ENCODE assay signal across 20 cellular contexts in the genomic region with DNA sequence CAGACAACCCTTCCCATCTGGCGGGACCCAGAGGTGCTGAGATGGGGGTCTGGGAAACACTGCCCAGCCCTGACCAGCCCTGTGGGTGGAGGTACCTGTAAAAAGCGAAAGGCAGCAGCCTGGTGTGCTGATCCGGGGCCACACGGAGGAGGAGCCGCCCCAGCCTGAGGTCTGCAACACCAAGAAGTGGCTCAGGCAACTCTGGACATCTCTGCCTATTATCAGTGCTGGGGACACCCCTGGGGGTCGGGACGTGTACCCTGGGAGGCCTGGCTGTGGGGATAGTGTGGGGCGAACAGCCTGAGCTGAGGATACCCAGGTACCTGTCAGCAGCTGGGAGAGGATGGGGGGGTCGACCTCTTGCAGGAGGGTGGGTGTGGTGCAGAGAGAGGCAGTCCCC. TPM values are rescaled to one million over a fixed set of nuclear protein-coding genes. Genes with fewer than 3 reads are reported as not detected.
A peak's percentile ranks its signal among the peaks of the same experiment; 100 is the strongest.
DNase-seq lines count a peak whose midpoint lies in the region; ATAC-seq and TF ChIP-seq lines count a peak whose summit lies in the region.
"Had no signal": no experiment of that assay in that cellular context is flagged by ENCODE, and none has a peak within 500 bp of the region (broad histone marks: within the 10 kb centered on the region; RNA-seq: fewer than 3 reads in every experiment).

No MANE protein-coding gene starts in this region.

- no peak overlapping the region for H3K4me3 Mint-ChIP-seq in activated CD8-positive, alpha-beta T cell treated with anti-CD3 and anti-CD28 coated beads, Interleukin-2, amount 10 ng/mL, durations not matched to agents 7 days and 5 days
- H3K4me3 Mint-ChIP-seq in activated CD8-positive, alpha-beta T cell treated with anti-CD3 and anti-CD28 coated beads for 36 hours = no peak overlapping the region
- H3K4me3 Mint-ChIP-seq in activated naive CD8-positive, alpha-beta T cell treated with anti-CD3 and anti-CD28 coated beads, Interleukin-2, amount 50 U/mL, for 24 hours = peak overlapping the region; percentile 6
- no peak overlapping the region for H3K4me3 Mint-ChIP-seq in stimulated activated effector memory CD8-positive, alpha-beta T cell treated with anti-CD3 and anti-CD28 coated beads, Interleukin-12 subunit alpha, Interleukin-12 subunit beta, amount 100 ng/mL, for 72 hours
- H3K4me3 Mint-ChIP-seq in activated T-helper 2 cell treated with anti-CD3 and anti-CD28 coated beads, Interferon-gamma antibody, Interleukin-2, Interleukin-4, amounts not matched to agents 10 μg/mL and 5 μg/mL and 100 μg/mL, durations not matched to agents 14 hours and 24 hours and 36 hours (ENCODE audit: low read depth) = no peak overlapping the region
- H3K4me3 Mint-ChIP-seq: CD14-positive monocyte had no signal

- no peak overlapping the region for H3K27ac ChIP-seq in hepatocyte
- H3K27ac ChIP-seq in right atrium auricular region = no peak overlapping the region
- H3K27ac ChIP-seq: KMS-11, PC-9, SK-N-MC had no signal

- H3K27me3 ChIP-seq in hepatocyte (no peaks in the 10 kb centered on the region), right atrium auricular region (no peaks in the 10 kb centered on the region)

- DNase-seq in activated CD8-positive, alpha-beta T cell treated with anti-CD3 and anti-CD28 coated beads, Interleukin-2, amount 10 ng/mL, durations not matched to agents 7 days and 5 days = no peak
- no peak for DNase-seq in activated CD8-positive, alpha-beta T cell treated with anti-CD3 and anti-CD28 coated beads for 36 hours
- DNase-seq in activated naive CD8-positive, alpha-beta T cell treated with anti-CD3 and anti-CD28 coated beads, Interleukin-2, amount 50 U/mL, for 24 hours = no peak
- no peak for DNase-seq in stimulated activated effector memory CD8-positive, alpha-beta T cell treated with anti-CD3 and anti-CD28 coated beads, Interleukin-12 subunit alpha, Interleukin-12 subunit beta, amount 100 ng/mL, for 72 hours (ENCODE audit: low spot score in 2 of 2)
- no peak for DNase-seq in activated T-helper 2 cell treated with anti-CD3 and anti-CD28 coated beads, Interferon-gamma antibody, Interleukin-2, Interleukin-4, amounts not matched to agents 10 μg/mL and 5 μg/mL and 100 μg/mL, durations not matched to agents 14 hours and 24 hours and 36 hours (ENCODE audit: low spot score)
- no peak for DNase-seq in hepatocyte (ENCODE audit: low spot score)
- no peak for DNase-seq in right atrium auricular region (ENCODE audit: low spot score)
- DNase-seq: Calu3, DMS79, MM.1S, NCI-H1105, NCI-H1694 treated with DMSO at 0.1 percent for 48 hours, NCI-H446 treated with DMSO at 0.1 percent for 48 hours, NCI-H774, PC-9 had no signal

- no peaks in the 10 kb centered on the region for H3K9me3 Mint-ChIP-seq in activated CD8-positive, alpha-beta T cell treated with anti-CD3 and anti-CD28 coated beads, Interleukin-2, amount 10 ng/mL, durations not matched to agents 7 days and 5 days (ENCODE audit: insufficient read depth)
- H3K9me3 Mint-ChIP-seq in activated CD8-positive, alpha-beta T cell treated with anti-CD3 and anti-CD28 coated beads for 36 hours = no peaks in the 10 kb centered on the region
- no peaks in the 10 kb centered on the region for H3K9me3 Mint-ChIP-seq in activated naive CD8-positive, alpha-beta T cell treated with anti-CD3 and anti-CD28 coated beads, Interleukin-2, amount 50 U/mL, for 24 hours
- no peaks in the 10 kb centered on the region for H3K9me3 Mint-ChIP-seq in stimulated activated effector memory CD8-positive, alpha-beta T cell treated with anti-CD3 and anti-CD28 coated beads, Interleukin-12 subunit alpha, Interleukin-12 subunit beta, amount 100 ng/mL, for 72 hours
- H3K9me3 Mint-ChIP-seq in activated T-helper 2 cell treated with anti-CD3 and anti-CD28 coated beads, Interferon-gamma antibody, Interleukin-2, Interleukin-4, amounts not matched to agents 10 μg/mL and 5 μg/mL and 100 μg/mL, durations not matched to agents 14 hours and 24 hours and 36 hours = no peaks in the 10 kb centered on the region
- H3K9me3 Mint-ChIP-seq: CD14-positive monocyte had no signal

- H3K4me2 ChIP-seq in hepatocyte = no peak overlapping the region
- H3K4me2 ChIP-seq: KMS-11, PC-9 had no signal

- H3K36me3 ChIP-seq in hepatocyte (replicated peaks; ENCODE audit: insufficient read depth, low read depth) (no peaks in the 10 kb centered on the region), right atrium auricular region (peaks cover 69% of the 10 kb centered on the region)

- H3K9me2 ChIP-seq in hepatocyte (replicated peaks; ENCODE audit: insufficient read depth) = no peaks in the 10 kb centered on the region

- H3K9me3 ChIP-seq in hepatocyte (ENCODE audit: low read depth) (no peaks in the 10 kb centered on the region), right atrium auricular region (no peaks in the 10 kb centered on the region)

- H2AFZ ChIP-seq in hepatocyte = no peak overlapping the region
- H2AFZ ChIP-seq: PC-9 had no signal

- peaks cover 28% of the 10 kb centered on the region for H3K4me1 Mint-ChIP-seq in activated CD8-positive, alpha-beta T cell treated with anti-CD3 and anti-CD28 coated beads, Interleukin-2, amount 10 ng/mL, durations not matched to agents 7 days and 5 days (ENCODE audit: low read depth)
- peaks cover 33% of the 10 kb centered on the region for H3K4me1 Mint-ChIP-seq in activated CD8-positive, alpha-beta T cell treated with anti-CD3 and anti-CD28 coated beads for 36 hours (ENCODE audit: low read depth)
- H3K4me1 Mint-ChIP-seq in activated naive CD8-positive, alpha-beta T cell treated with anti-CD3 and anti-CD28 coated beads, Interleukin-2, amount 50 U/mL, for 24 hours = peaks cover 23% of the 10 kb centered on the region
- H3K4me1 Mint-ChIP-seq in stimulated activated effector memory CD8-positive, alpha-beta T cell treated with anti-CD3 and anti-CD28 coated beads, Interleukin-12 subunit alpha, Interleukin-12 subunit beta, amount 100 ng/mL, for 72 hours = peaks cover 38% of the 10 kb centered on the region
- H3K4me1 Mint-ChIP-seq in activated T-helper 2 cell treated with anti-CD3 and anti-CD28 coated beads, Interferon-gamma antibody, Interleukin-2, Interleukin-4, amounts not matched to agents 10 μg/mL and 5 μg/mL and 100 μg/mL, durations not matched to agents 14 hours and 24 hours and 36 hours (ENCODE audit: low read depth) = peaks cover 15% of the 10 kb centered on the region

- no peak for ATAC-seq in activated CD8-positive, alpha-beta T cell treated with anti-CD3 and anti-CD28 coated beads, Interleukin-2, amount 10 ng/mL, durations not matched to agents 7 days and 5 days
- no peak for ATAC-seq in activated CD8-positive, alpha-beta T cell treated with anti-CD3 and anti-CD28 coated beads for 36 hours
- no peak for ATAC-seq in activated naive CD8-positive, alpha-beta T cell treated with anti-CD3 and anti-CD28 coated beads, Interleukin-2, amount 50 U/mL, for 24 hours
- ATAC-seq in stimulated activated effector memory CD8-positive, alpha-beta T cell treated with anti-CD3 and anti-CD28 coated beads, Interleukin-12 subunit alpha, Interleukin-12 subunit beta, amount 100 ng/mL, for 72 hours = no peak
- ATAC-seq: Right ventricle myocardium inferior had no signal

- CTCF ChIA-PET in activated CD8-positive, alpha-beta T cell treated with anti-CD3 and anti-CD28 coated beads, Interleukin-2, amount 10 ng/mL, durations not matched to agents 7 days and 5 days (lab: Charles Lee) = no interaction called here
- CTCF ChIA-PET in activated CD8-positive, alpha-beta T cell treated with anti-CD3 and anti-CD28 coated beads for 36 hours (lab: Charles Lee) = interaction anchor here (0.9 to 4.8 kb wide), 3 partner anchors 15 to 54 kb away, joined by 5 to 21 read pairs (median 5); no protein-coding TSS in a partner anchor

- WGBS in hepatocyte (ENCODE audit: low lambda C conversion rate, missing lambda C conversion rate) = 96% methylated on average over 9 of the region's 9 CpGs

- TF ChIP-seq POLR2A in GM15510 (IDR thresholded peaks at IDR 0.05; ENCODE audit: borderline replicate concordance, extremely low read depth, insufficient read length) = peak; percentile 8

- peaks cover 75% of the 10 kb centered on the region for H3K36me3 Mint-ChIP-seq in activated CD8-positive, alpha-beta T cell treated with anti-CD3 and anti-CD28 coated beads, Interleukin-2, amount 10 ng/mL, durations not matched to agents 7 days and 5 days (ENCODE audit: low read depth)
- peaks cover 50% of the 10 kb centered on the region for H3K36me3 Mint-ChIP-seq in activated CD8-positive, alpha-beta T cell treated with anti-CD3 and anti-CD28 coated beads for 36 hours (ENCODE audit: low read depth)
- H3K36me3 Mint-ChIP-seq in activated naive CD8-positive, alpha-beta T cell treated with anti-CD3 and anti-CD28 coated beads, Interleukin-2, amount 50 U/mL, for 24 hours (ENCODE audit: low read depth) = peaks cover 53% of the 10 kb centered on the region
- H3K36me3 Mint-ChIP-seq in stimulated activated effector memory CD8-positive, alpha-beta T cell treated with anti-CD3 and anti-CD28 coated beads, Interleukin-12 subunit alpha, Interleukin-12 subunit beta, amount 100 ng/mL, for 72 hours = peaks cover 100% of the 10 kb centered on the region
- H3K36me3 Mint-ChIP-seq in activated T-helper 2 cell treated with anti-CD3 and anti-CD28 coated beads, Interferon-gamma antibody, Interleukin-2, Interleukin-4, amounts not matched to agents 10 μg/mL and 5 μg/mL and 100 μg/mL, durations not matched to agents 14 hours and 24 hours and 36 hours (ENCODE audit: low read depth) = peaks cover 84% of the 10 kb centered on the region

- H3K27ac Mint-ChIP-seq in activated CD8-positive, alpha-beta T cell treated with anti-CD3 and anti-CD28 coated beads, Interleukin-2, amount 10 ng/mL, durations not matched to agents 7 days and 5 days = peak overlapping the region; percentile 16
- no peak overlapping the region for H3K27ac Mint-ChIP-seq in activated CD8-positive, alpha-beta T cell treated with anti-CD3 and anti-CD28 coated beads for 36 hours
- H3K27ac Mint-ChIP-seq in activated naive CD8-positive, alpha-beta T cell treated with anti-CD3 and anti-CD28 coated beads, Interleukin-2, amount 50 U/mL, for 24 hours = no peak overlapping the region
- H3K27ac Mint-ChIP-seq in stimulated activated effector memory CD8-positive, alpha-beta T cell treated with anti-CD3 and anti-CD28 coated beads, Interleukin-12 subunit alpha, Interleukin-12 subunit beta, amount 100 ng/mL, for 72 hours = peak overlapping the region; percentile 32
- H3K27ac Mint-ChIP-seq in activated T-helper 2 cell treated with anti-CD3 and anti-CD28 coated beads, Interferon-gamma antibody, Interleukin-2, Interleukin-4, amounts not matched to agents 10 μg/mL and 5 μg/mL and 100 μg/mL, durations not matched to agents 14 hours and 24 hours and 36 hours = no peak overlapping the region

- no peaks in the 10 kb centered on the region for H4K20me1 ChIP-seq in hepatocyte (ENCODE audit: insufficient read depth, poor library complexity, severe bottlenecking)

- intact Hi-C loops in activated CD8-positive, alpha-beta T cell treated with anti-CD3 and anti-CD28 coated beads for 36 hours (cut with micrococcal nuclease) = no loop called here
- intact Hi-C loops in activated T-helper 2 cell treated with anti-CD3 and anti-CD28 coated beads, Interferon-gamma antibody, Interleukin-2, Interleukin-4, amounts not matched to agents 10 μg/mL and 5 μg/mL and 100 μg/mL, durations not matched to agents 14 hours and 24 hours and 36 hours (cut with micrococcal nuclease) = no loop called here

- H3K79me2 ChIP-seq in hepatocyte = no peaks in the 10 kb centered on the region

- H3K4me3 ChIP-seq in hepatocyte = no peak overlapping the region
- no peak overlapping the region for H3K4me3 ChIP-seq in right atrium auricular region
- H3K4me3 ChIP-seq: PC-9, SK-N-MC had no signal

- H3K27me3 Mint-ChIP-seq in activated CD8-positive, alpha-beta T cell treated with anti-CD3 and anti-CD28 coated beads, Interleukin-2, amount 10 ng/mL, durations not matched to agents 7 days and 5 days (ENCODE audit: low read depth) = no peaks in the 10 kb centered on the region
- H3K27me3 Mint-ChIP-seq in activated CD8-positive, alpha-beta T cell treated with anti-CD3 and anti-CD28 coated beads for 36 hours = no peaks in the 10 kb centered on the region
- H3K27me3 Mint-ChIP-seq in activated naive CD8-positive, alpha-beta T cell treated with anti-CD3 and anti-CD28 coated beads, Interleukin-2, amount 50 U/mL, for 24 hours = no peaks in the 10 kb centered on the region
- no peaks in the 10 kb centered on the region for H3K27me3 Mint-ChIP-seq in activated T-helper 2 cell treated with anti-CD3 and anti-CD28 coated beads, Interferon-gamma antibody, Interleukin-2, Interleukin-4, amounts not matched to agents 10 μg/mL and 5 μg/mL and 100 μg/mL, durations not matched to agents 14 hours and 24 hours and 36 hours (ENCODE audit: low read depth)

- H3K4me1 ChIP-seq in hepatocyte (ENCODE audit: insufficient read depth) (no peaks in the 10 kb centered on the region), right atrium auricular region (no peaks in the 10 kb centered on the region)

- POLR2A ChIA-PET in activated CD8-positive, alpha-beta T cell treated with anti-CD3 and anti-CD28 coated beads, Interleukin-2, amount 10 ng/mL, durations not matched to agents 7 days and 5 days (lab: Charles Lee) = interaction anchor here (1.2 to 7.6 kb wide), 4 partner anchors 8 to 33 kb away, joined by 4 to 42 read pairs (median 6); no protein-coding TSS in a partner anchor
- POLR2A ChIA-PET in activated CD8-positive, alpha-beta T cell treated with anti-CD3 and anti-CD28 coated beads for 36 hours (lab: Charles Lee) = interaction anchor here (0.6 to 3.0 kb wide), 7 partner anchors 10 to 71 kb away, joined by 3 to 18 read pairs (median 4); a partner anchor contains a TSS

- no peak for TF ChIP-seq CTCF in activated CD8-positive, alpha-beta T cell treated with anti-CD3 and anti-CD28 coated beads for 36 hours (IDR thresholded peaks at IDR 0.05)
- TF ChIP-seq CTCF in hepatocyte (IDR thresholded peaks at IDR 0.05; ENCODE audit: poor library complexity) = no peak
- no peak for TF ChIP-seq CTCF in right atrium auricular region (IDR thresholded peaks at IDR 0.05)

RNA-seq across cellular contexts. Expression of a gene that starts 18.0 kb away (rescaled TPM):
- 10 to 100 TPM; 67.5 to 69.6 TPM for total RNA-seq in activated CD8-positive, alpha-beta T cell treated with anti-CD3 and anti-CD28 coated beads, Interleukin-2, amount 10 ng/mL, durations not matched to agents 7 days and 5 days
- total RNA-seq in activated CD8-positive, alpha-beta T cell treated with anti-CD3 and anti-CD28 coated beads for 36 hours = 10 to 100 TPM; 24.6 to 27.9 TPM
- total RNA-seq in activated T-helper 2 cell treated with anti-CD3 and anti-CD28 coated beads, Interferon-gamma antibody, Interleukin-2, Interleukin-4, amounts not matched to agents 10 μg/mL and 5 μg/mL and 100 μg/mL, durations not matched to agents 14 hours and 24 hours and 36 hours = 34.4 and 35.5 TPM in 2 replicates
- total RNA-seq in hepatocyte (8.4 and 23.2 TPM in 2 replicates), right atrium auricular region (10 to 100 TPM; 10.0 to 11.1 TPM)
- 15.0 and 18.3 TPM in 2 replicates for polyA plus RNA-seq in hepatocyte

RNA-seq across cellular contexts. Expression of a gene that starts 18.7 kb away (rescaled TPM):
- total RNA-seq in activated CD8-positive, alpha-beta T cell treated with anti-CD3 and anti-CD28 coated beads, Interleukin-2, amount 10 ng/mL, durations not matched to agents 7 days and 5 days = 1 to 10 TPM; 6.6 to 7.5 TPM
- 1 to 10 TPM; 1.5 to 1.6 TPM for total RNA-seq in activated CD8-positive, alpha-beta T cell treated with anti-CD3 and anti-CD28 coated beads for 36 hours
- total RNA-seq in activated T-helper 2 cell treated with anti-CD3 and anti-CD28 coated beads, Interferon-gamma antibody, Interleukin-2, Interleukin-4, amounts not matched to agents 10 μg/mL and 5 μg/mL and 100 μg/mL, durations not matched to agents 14 hours and 24 hours and 36 hours = 4.6 and 4.8 TPM in 2 replicates
- 8.0 and 13.8 TPM in 2 replicates for total RNA-seq in hepatocyte
- 25.5 and 30.2 TPM in 2 replicates for polyA plus RNA-seq in hepatocyte
- 10 to 100 TPM in 1 of 2 donors, 1 to 10 TPM in 1; 7.3 to 11.3 TPM for total RNA-seq in right atrium auricular region

RNA-seq across cellular contexts. Expression of a gene that starts 37.9 kb away (rescaled TPM):
- total RNA-seq in activated CD8-positive, alpha-beta T cell treated with anti-CD3 and anti-CD28 coated beads, Interleukin-2, amount 10 ng/mL, durations not matched to agents 7 days and 5 days = 1 to 10 TPM; 6.1 to 7.0 TPM
- total RNA-seq in activated CD8-positive, alpha-beta T cell treated with anti-CD3 and anti-CD28 coated beads for 36 hours = 1 to 10 TPM; 2.6 to 3.3 TPM
- total RNA-seq in activated T-helper 2 cell treated with anti-CD3 and anti-CD28 coated beads, Interferon-gamma antibody, Interleukin-2, Interleukin-4, amounts not matched to agents 10 μg/mL and 5 μg/mL and 100 μg/mL, durations not matched to agents 14 hours and 24 hours and 36 hours = 10.9 and 12.9 TPM in 2 replicates
- total RNA-seq in hepatocyte (20.2 and 32.9 TPM in 2 replicates), right atrium auricular region (10 to 100 TPM in 1 of 2 donors, 1 to 10 TPM in 1; 5.9 to 12.7 TPM)
- polyA plus RNA-seq in hepatocyte = 23.6 and 25.0 TPM in 2 replicates

RNA-seq across cellular contexts. Expression of a gene that starts 52.9 kb away (rescaled TPM):
- total RNA-seq in activated CD8-positive, alpha-beta T cell treated with anti-CD3 and anti-CD28 coated beads, Interleukin-2, amount 10 ng/mL, durations not matched to agents 7 days and 5 days = 10 to 100 TPM; 76.0 to 77.1 TPM
- total RNA-seq in activated CD8-positive, alpha-beta T cell treated with anti-CD3 and anti-CD28 coated beads for 36 hours = 10 to 100 TPM; 85.8 to 98.6 TPM
- 95.5 and 103 TPM in 2 replicates for total RNA-seq in activated T-helper 2 cell treated with anti-CD3 and anti-CD28 coated beads, Interferon-gamma antibody, Interleukin-2, Interleukin-4, amounts not matched to agents 10 μg/mL and 5 μg/mL and 100 μg/mL, durations not matched to agents 14 hours and 24 hours and 36 hours
- total RNA-seq in hepatocyte = 60.1 and 70.4 TPM in 2 replicates
- 155 and 187 TPM in 2 replicates for polyA plus RNA-seq in hepatocyte
- total RNA-seq in right atrium auricular region = 10 to 100 TPM; 13.8 to 20.2 TPM

Comparison
In these comparisons a context has a peak if more than half of its experiments do, and no peak if none do; other contexts are left out.
1. H3K27ac Mint-ChIP-seq: peak in activated CD8-positive, alpha-beta T cell treated with anti-CD3 and anti-CD28 coated beads, Interleukin-2, amount 10 ng/mL, durations not matched to agents 7 days and 5 days (single experiment) and stimulated activated effector memory CD8-positive, alpha-beta T cell treated with anti-CD3 and anti-CD28 coated beads, Interleukin-12 subunit alpha, Interleukin-12 subunit beta, amount 100 ng/mL, for 72 hours (single experiment); none in activated CD8-positive, alpha-beta T cell treated with anti-CD3 and anti-CD28 coated beads for 36 hours (single experiment), activated naive CD8-positive, alpha-beta T cell treated with anti-CD3 and anti-CD28 coated beads, Interleukin-2, amount 50 U/mL, for 24 hours (single experiment) and activated T-helper 2 cell treated with anti-CD3 and anti-CD28 coated beads, Interferon-gamma antibody, Interleukin-2, Interleukin-4, amounts not matched to agents 10 μg/mL and 5 μg/mL and 100 μg/mL, durations not matched to agents 14 hours and 24 hours and 36 hours (single experiment).